Comparison of ENCODE assay signal across 21 cellular contexts in the genomic region with DNA sequence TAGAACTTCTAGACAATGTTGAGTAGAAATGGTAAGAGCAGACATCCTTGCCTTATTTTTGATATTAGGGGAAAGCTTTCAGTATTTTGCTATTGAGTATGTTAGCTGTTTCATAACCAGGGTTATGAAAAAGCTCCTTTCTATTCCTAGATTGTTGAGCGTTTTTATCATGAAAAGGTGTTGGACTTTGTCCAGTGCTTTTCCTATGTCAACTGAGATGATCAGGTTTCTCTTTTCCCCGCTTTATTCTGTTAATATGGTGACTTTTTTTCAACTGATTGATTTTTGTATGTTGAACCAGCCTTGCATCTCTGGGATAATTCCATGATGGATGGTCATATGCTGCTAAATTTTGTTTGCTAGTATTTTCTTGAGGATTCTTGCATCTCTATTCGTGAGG.
"Had no signal": no experiment of that assay in that cellular context is flagged by ENCODE, and none has a peak within 500 bp of the region (broad histone marks: within the 10 kb centered on the region; RNA-seq: fewer than 3 reads in every experiment).

No MANE protein-coding gene starts in this region.

- H3K4me2 ChIP-seq: smooth muscle cell had no signal

- H3K9me3 Mint-ChIP-seq: effector memory CD8-positive, alpha-beta T cell had no signal

- DNase-seq: activated CD4-positive, alpha-beta T cell treated with anti-CD3 and anti-CD28 coated beads, Interleukin-2, amount 50 U/mL, for 1 hour; activated CD4-positive, CD25-positive, alpha-beta regulatory T cell treated with anti-CD3 and anti-CD28 coated beads, Interleukin-2, amount 50 U/mL, for 72 hours; activated CD8-positive, alpha-beta memory T cell treated with anti-CD3 and anti-CD28 coated beads, Interleukin-2, amount 50 U/mL, for 4 hours; activated gamma-delta T cell; adrenal gland; effector memory CD8-positive, alpha-beta T cell; foreskin fibroblast; hippocampal formation; left lung; midbrain; psoas muscle; right cardiac atrium; stimulated activated CD4-positive, alpha-beta T cell treated with anti-CD3 and anti-CD28 coated beads, Interleukin-4, amount 100 ng/mL, for 1 hour; T1000; testis had no signal

- H3K27ac ChIP-seq: adrenal gland, psoas muscle, testis had no signal

- ATAC-seq: activated naive CD4-positive, alpha-beta T cell treated with anti-CD3 and anti-CD28 coated beads, Interleukin-2, amount 50 U/mL, for 72 hours; effector memory CD8-positive, alpha-beta T cell; right cardiac atrium had no signal

- H3K36me3 ChIP-seq: adrenal gland, left lung had no signal

- H3K4me1 ChIP-seq: testis had no signal

- H3K27me3 ChIP-seq: adrenal gland, left lung, testis had no signal

- H3K4me3 Mint-ChIP-seq: neural crest cell had no signal

- H3K27me3 Mint-ChIP-seq: effector memory CD8-positive, alpha-beta T cell had no signal

- H3K4me3 ChIP-seq: adrenal gland, left lung, psoas muscle, smooth muscle cell, testis had no signal

- FAIRE-seq: astrocyte, bronchial epithelial cell, keratinocyte had no signal

- H3K9me3 ChIP-seq: adrenal gland, testis had no signal

- H3K27ac Mint-ChIP-seq: activated naive CD4-positive, alpha-beta T cell treated with anti-CD3 and anti-CD28 coated beads, Interleukin-2, amount 50 U/mL, for 72 hours had no signal
